ENCODE assay signal across 22 cellular contexts in the genomic region with DNA sequence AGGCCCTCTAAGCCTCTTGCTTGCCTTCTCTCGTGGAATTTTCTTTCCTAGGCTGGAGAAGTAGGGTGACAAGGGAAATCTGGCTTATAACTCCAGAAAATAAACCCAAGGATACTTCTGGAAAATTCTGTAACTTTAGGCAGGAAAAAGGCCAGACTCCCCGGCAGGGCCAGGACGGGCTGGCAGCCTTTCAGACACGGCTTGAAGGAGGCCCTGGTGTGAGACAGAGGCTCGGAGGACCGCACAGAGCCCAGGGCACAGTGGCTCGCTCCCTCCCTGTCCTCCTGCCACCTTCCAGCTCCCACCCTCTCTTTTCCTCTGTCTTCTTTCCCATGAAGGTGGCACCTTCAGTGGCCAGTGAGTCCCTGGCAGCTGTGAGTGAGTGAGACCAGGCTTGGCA.
"Had no signal": no experiment of that assay in that cellular context is flagged by ENCODE, and none has a peak within 500 bp of the region (broad histone marks: within the 10 kb centered on the region; RNA-seq: fewer than 3 reads in every experiment).

No MANE protein-coding gene starts in this region.

- H3K27me3 ChIP-seq: cardiac muscle cell, colonic mucosa, esophagus muscularis mucosa, ovary, suprapubic skin, transverse colon had no signal

- DNase-seq: colonic mucosa; effector CD8-positive, alpha-beta T cell; foreskin melanocyte; kidney; mucosa of descending colon; naive B cell; occipital lobe; posterior cingulate gyrus; psoas muscle; retina; stimulated activated CD4-positive, alpha-beta T cell treated with anti-CD3 and anti-CD28 coated beads, Interleukin-4, amount 100 ng/mL, for 4 hours; stimulated activated naive CD8-positive, alpha-beta T cell treated with anti-CD3 and anti-CD28 coated beads, Interleukin-15, Interleukin-2, amounts not matched to agents 100 U/mL and 50 U/mL, for 24 hours; transverse colon had no signal

- H3K36me3 ChIP-seq: cardiac muscle cell, colonic mucosa, ovary had no signal

- H3K4me1 ChIP-seq: colonic mucosa, transverse colon had no signal

- H3K4me3 ChIP-seq: cardiac muscle cell, colonic mucosa, esophagus muscularis mucosa, lung, mucosa of descending colon, ovary, psoas muscle, suprapubic skin, transverse colon had no signal

- H3K27ac ChIP-seq: cardiac muscle cell, colonic mucosa, suprapubic skin had no signal

- ATAC-seq: left lobe of liver; mucosa of descending colon; natural killer cell treated with Interleukin-12 subunit alpha and Interleukin-12 subunit beta and Interleukin-15 and Interleukin-18, amount 100 ng/mL, for 72 hours; psoas muscle; sciatic nerve; stimulated activated memory B cell treated with anti-CD40 and anti-IgM and Interleukin-4, amounts not matched to agents 10 μg/mL and 1 μg/mL and 100 μg/mL, for 72 hours; stimulated activated naive CD8-positive, alpha-beta T cell treated with anti-CD3 and anti-CD28 coated beads, Interleukin-15, Interleukin-2, amounts not matched to agents 100 U/mL and 50 U/mL, for 24 hours had no signal

- H3K9me3 ChIP-seq: colonic mucosa, esophagus muscularis mucosa, mucosa of descending colon, ovary, psoas muscle, suprapubic skin, transverse colon had no signal
